Comparison of ENCODE assay signal across 9 cellular contexts in the genomic region with DNA sequence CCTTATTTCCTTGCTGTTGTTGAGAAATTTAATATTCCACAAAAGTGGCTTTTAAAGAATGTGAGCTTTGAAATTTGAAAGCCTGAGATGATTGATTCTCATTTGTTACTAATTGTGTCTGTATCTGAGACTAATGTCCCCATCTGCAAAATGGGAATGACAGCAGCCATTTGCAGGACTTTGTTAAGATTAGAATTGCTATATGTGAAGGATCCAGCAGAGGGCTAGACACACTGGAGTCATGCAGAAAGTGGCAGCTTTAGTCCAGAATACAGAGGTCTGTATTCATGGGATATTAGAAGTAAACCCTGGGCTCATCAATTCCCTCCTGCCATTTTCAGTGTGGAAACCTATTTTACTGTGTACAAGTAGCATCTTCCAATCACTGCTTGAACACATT.
A peak's percentile ranks its signal among the peaks of the same experiment; 100 is the strongest.
DNase-seq lines count a peak whose midpoint lies in the region; ATAC-seq, FAIRE-seq and TF ChIP-seq lines count a peak whose summit lies in the region.
"Had no signal": no experiment of that assay in that cellular context is flagged by ENCODE, and none has a peak within 500 bp of the region (broad histone marks: within the 10 kb centered on the region; RNA-seq: fewer than 3 reads in every experiment).

No MANE protein-coding gene starts in this region.

- H3K36me3 Mint-ChIP-seq in activated CD8-positive, alpha-beta T cell treated with anti-CD3 and anti-CD28 coated beads for 36 hours (ENCODE audit: low read depth): no peaks in the 10 kb centered on the region
- no peaks in the 10 kb centered on the region for H3K36me3 Mint-ChIP-seq in activated T-helper 17 cell treated with anti-CD3 and anti-CD28 coated beads, Interleukin-2, amount 50 U/mL, for 72 hours (ENCODE audit: low read depth)
- no peaks in the 10 kb centered on the region for H3K36me3 Mint-ChIP-seq in immature natural killer cell

- no peak for FAIRE-seq in HTR-8/SVneo (lab: Jason Lieb, UNC)

- H3K36me3 ChIP-seq in left ventricle myocardium inferior: no peaks in the 10 kb centered on the region
- H3K36me3 ChIP-seq: thoracic aorta had no signal

- TF ChIP-seq CTCF in left ventricle myocardium inferior (IDR thresholded peaks at IDR 0.05; ENCODE audit: borderline replicate concordance): peak; percentile 32
- TF ChIP-seq CTCF in activated CD8-positive, alpha-beta T cell treated with anti-CD3 and anti-CD28 coated beads for 36 hours (IDR thresholded peaks at IDR 0.05): peak; percentile 54

- CTCF ChIA-PET in activated CD8-positive, alpha-beta T cell treated with anti-CD3 and anti-CD28 coated beads for 36 hours (lab: Charles Lee): interaction anchor here (0.8 to 1.5 kb wide), 3 partner anchors 38 to 432 kb away, joined by 3 read pairs; no protein-coding TSS in a partner anchor

- no peaks in the 10 kb centered on the region for H3K9me3 ChIP-seq in left ventricle myocardium inferior (replicated peaks)
- H3K9me3 ChIP-seq: thoracic aorta had no signal

- no peak overlapping the region for H3K27ac ChIP-seq in left ventricle myocardium inferior (replicated peaks)
- H3K27ac ChIP-seq: thoracic aorta had no signal

- H3K4me3 ChIP-seq in left ventricle myocardium inferior: no peak overlapping the region
- H3K4me3 ChIP-seq: thoracic aorta had no signal

- POLR2A ChIA-PET in activated CD8-positive, alpha-beta T cell treated with anti-CD3 and anti-CD28 coated beads for 36 hours (lab: Charles Lee): no interaction called here

- H3K27me3 Mint-ChIP-seq in activated CD8-positive, alpha-beta T cell treated with anti-CD3 and anti-CD28 coated beads for 36 hours: peaks cover 4% of the 10 kb centered on the region
- peaks cover 10% of the 10 kb centered on the region for H3K27me3 Mint-ChIP-seq in activated T-helper 17 cell treated with anti-CD3 and anti-CD28 coated beads, Interleukin-2, amount 50 U/mL, for 72 hours
- peaks cover 0 to 2% (median 0%) of the 10 kb centered on the region in 3 donors for H3K27me3 Mint-ChIP-seq in immature natural killer cell (ENCODE audit: low read depth in 3 of 3)

- ATAC-seq in Right ventricle myocardium superior (ENCODE audit: poor library complexity) (no peak), HG03432 (IDR thresholded peaks at IDR 0.05; ENCODE audit: unreplicated experiment) (peak; percentile 79)
- no peak for ATAC-seq in activated CD8-positive, alpha-beta T cell treated with anti-CD3 and anti-CD28 coated beads for 36 hours
- no peak for ATAC-seq in activated T-helper 17 cell treated with anti-CD3 and anti-CD28 coated beads, Interleukin-2, amount 50 U/mL, for 72 hours (replicated peaks)

- no peak for DNase-seq in left ventricle myocardium inferior
- no peak for DNase-seq in Right ventricle myocardium superior
- DNase-seq in activated CD8-positive, alpha-beta T cell treated with anti-CD3 and anti-CD28 coated beads for 36 hours: peak; percentile 5
- DNase-seq in NCI-H187 (lab: John Stamatoyannopoulos, UW): no peak
- no peak for DNase-seq in HTR-8/SVneo (ENCODE audit: insufficient read length, low spot score)
- DNase-seq in immature natural killer cell: no peak

- no peaks in the 10 kb centered on the region for H3K4me1 ChIP-seq in left ventricle myocardium inferior

- H3K27me3 ChIP-seq in left ventricle myocardium inferior (ENCODE audit: low read depth): no peaks in the 10 kb centered on the region

- intact Hi-C loops in left ventricle myocardium inferior (cut with micrococcal nuclease) (no loop called here), Right ventricle myocardium superior (cut with DNase I) (no loop called here)
- intact Hi-C loops in activated CD8-positive, alpha-beta T cell treated with anti-CD3 and anti-CD28 coated beads for 36 hours (cut with micrococcal nuclease): no loop called here

- no peaks in the 10 kb centered on the region for H3K4me1 Mint-ChIP-seq in activated CD8-positive, alpha-beta T cell treated with anti-CD3 and anti-CD28 coated beads for 36 hours (ENCODE audit: low read depth)
- H3K4me1 Mint-ChIP-seq in activated T-helper 17 cell treated with anti-CD3 and anti-CD28 coated beads, Interleukin-2, amount 50 U/mL, for 72 hours: no peaks in the 10 kb centered on the region
- no peaks in the 10 kb centered on the region for H3K4me1 Mint-ChIP-seq in immature natural killer cell

- no peak overlapping the region for H3K4me3 Mint-ChIP-seq in activated CD8-positive, alpha-beta T cell treated with anti-CD3 and anti-CD28 coated beads for 36 hours
- H3K4me3 Mint-ChIP-seq in activated T-helper 17 cell treated with anti-CD3 and anti-CD28 coated beads, Interleukin-2, amount 50 U/mL, for 72 hours: no peak overlapping the region
- no peak overlapping the region for H3K4me3 Mint-ChIP-seq in immature natural killer cell

- no peak overlapping the region for H3K27ac Mint-ChIP-seq in activated CD8-positive, alpha-beta T cell treated with anti-CD3 and anti-CD28 coated beads for 36 hours
- H3K27ac Mint-ChIP-seq in activated T-helper 17 cell treated with anti-CD3 and anti-CD28 coated beads, Interleukin-2, amount 50 U/mL, for 72 hours: no peak overlapping the region
- H3K27ac Mint-ChIP-seq in immature natural killer cell: no peak overlapping the region

- no peaks in the 10 kb centered on the region for H3K9me3 Mint-ChIP-seq in activated CD8-positive, alpha-beta T cell treated with anti-CD3 and anti-CD28 coated beads for 36 hours
- no peaks in the 10 kb centered on the region for H3K9me3 Mint-ChIP-seq in activated T-helper 17 cell treated with anti-CD3 and anti-CD28 coated beads, Interleukin-2, amount 50 U/mL, for 72 hours
- H3K9me3 Mint-ChIP-seq in immature natural killer cell: peaks cover 0 to 2% (median 0%) of the 10 kb centered on the region in 6 donors
